In genomic region chr4:86895692-86896488, GRCh38 we compare ENCODE assay signal across 8 cellular contexts. TPM values are rescaled to one million over a fixed set of nuclear protein-coding genes. Genes with fewer than 3 reads are reported as not detected.
DNase-seq lines count a peak whose midpoint lies in the region; ATAC-seq, FAIRE-seq and TF ChIP-seq lines count a peak whose summit lies in the region.

No MANE protein-coding gene starts in this region.

- H3K9me3 Mint-ChIP-seq in brain: peaks cover 0 to 2% (median 0%) of the 10 kb centered on the region in 5 experiments

- no peaks in the 10 kb centered on the region for H3K36me3 ChIP-seq in suprapubic skin

- DNase-seq in Caki2 (ENCODE audit: low read depth): peak; percentile 62
- peak; percentile 27 for DNase-seq in GM19238 (ENCODE audit: insufficient read length, low spot score)
- DNase-seq in NCI-H774 (lab: John Stamatoyannopoulos, UW): peak; percentile 13
- no peak for DNase-seq in suprapubic skin (ENCODE audit: low spot score in 2 of 2)
- no peak for DNase-seq in activated CD4-positive, alpha-beta T cell treated with anti-CD3 and anti-CD28 coated beads, Interleukin-2, amount 50 U/mL, for 1 hour

- no peaks in the 10 kb centered on the region for H3K36me3 Mint-ChIP-seq in brain

- TF ChIP-seq POLR2A in suprapubic skin (IDR thresholded peaks at IDR 0.05): no peak

- TF ChIP-seq CTCF in brain (conservative IDR thresholded peaks at IDR 0.05) (peak; percentile 79 to 87), suprapubic skin (IDR thresholded peaks at IDR 0.05) (peak; percentile 61)

- peak; percentile 95 for FAIRE-seq in islet of Langerhans (lab: Jason Lieb, UNC)

- no peak for TF ChIP-seq EP300 in suprapubic skin (IDR thresholded peaks at IDR 0.05)

- H3K27me3 ChIP-seq in suprapubic skin: no peaks in the 10 kb centered on the region

- in situ Hi-C loops in Caki2 (cut with HindIII; ENCODE audit: low pct_unique_long_range_greater_than_20kb, low sequenced_read_pairs): no loop called here

- H3K9me3 ChIP-seq in suprapubic skin: no peaks in the 10 kb centered on the region

- no peak overlapping the region for H3K4me3 ChIP-seq in suprapubic skin

- peaks cover 6% of the 10 kb centered on the region for H3K27me3 Mint-ChIP-seq in brain

- 59% methylated on average over 6 of the region's 6 CpGs for WGBS in suprapubic skin

- no peak overlapping the region for H3K4me3 Mint-ChIP-seq in brain

- peaks cover 28% of the 10 kb centered on the region for H3K4me1 ChIP-seq in suprapubic skin

- no peak overlapping the region for H3K27ac ChIP-seq in suprapubic skin

- ATAC-seq in HG03575 (IDR thresholded peaks at IDR 0.05; ENCODE audit: extremely low read depth, insufficient number of reproducible peaks, low FRiP score, unreplicated experiment): peak; percentile 62

- peaks cover 15% of the 10 kb centered on the region for H3K4me1 Mint-ChIP-seq in brain

- no peak overlapping the region for H3K27ac Mint-ChIP-seq in brain

RNA-seq across cellular contexts. Expression of gene C4orf36, which starts 3.7 kb away (rescaled TPM):
- total RNA-seq in Caki2 (2014; rRNA removed; shearing (Covaris generic); ENCODE audit: low replicate concordance): 1.6 and 5.6 TPM in 2 replicates
- 1.0 TPM for polyA plus RNA-seq in brain (ENCODE audit: insufficient read depth, low read depth, low replicate concordance)
- 1 to 10 TPM in 2 of 4 donors, under 1 TPM in 1, not detected in 1; 0.83 to 2.4 (median 1.4) TPM for total RNA-seq in suprapubic skin

RNA-seq across cellular contexts. Expression of gene AFF1, which starts 38.9 kb away (rescaled TPM):
- total RNA-seq in Caki2 (2014; rRNA removed; shearing (Covaris generic); ENCODE audit: low replicate concordance): 6.8 and 14.8 TPM in 2 replicates
- polyA plus RNA-seq in brain (ENCODE audit: insufficient read depth, low read depth, low replicate concordance): 8.4 TPM
- 100 to 1,000 TPM in 2 of 4 donors, 10 to 100 TPM in 2; 67.2 to 175 (median 103) TPM for total RNA-seq in suprapubic skin

RNA-seq across cellular contexts. Expression of gene SLC10A6, which starts 46.7 kb away (rescaled TPM):
- total RNA-seq in Caki2 (2014; rRNA removed; shearing (Covaris generic); ENCODE audit: low replicate concordance): not detected in 2 replicates
- polyA plus RNA-seq in brain (ENCODE audit: insufficient read depth, low read depth, low replicate concordance): not detected
- 100 to 1,000 TPM in 2 of 4 donors, 10 to 100 TPM in 2; 60.7 to 113 (median 98.3) TPM for total RNA-seq in suprapubic skin

Comparison
In these comparisons a context has a peak if more than half of its experiments do, and no peak if none do; other contexts are left out.
1. DNase-seq: peak in Caki2 (single experiment), GM19238 (single experiment) and NCI-H774 (single experiment); none in suprapubic skin (0 of 2) and activated CD4-positive, alpha-beta T cell treated with anti-CD3 and anti-CD28 coated beads, Interleukin-2, amount 50 U/mL, for 1 hour (single experiment).
2. RNA of gene SLC10A6, which starts 46.7 kb away (total RNA-seq): 60.7 to 113 TPM in suprapubic skin; not detected in Caki2; every median in the first group is over 10 times any median in the second.